ENCODE assay signal across 10 cellular contexts in the genomic region with DNA sequence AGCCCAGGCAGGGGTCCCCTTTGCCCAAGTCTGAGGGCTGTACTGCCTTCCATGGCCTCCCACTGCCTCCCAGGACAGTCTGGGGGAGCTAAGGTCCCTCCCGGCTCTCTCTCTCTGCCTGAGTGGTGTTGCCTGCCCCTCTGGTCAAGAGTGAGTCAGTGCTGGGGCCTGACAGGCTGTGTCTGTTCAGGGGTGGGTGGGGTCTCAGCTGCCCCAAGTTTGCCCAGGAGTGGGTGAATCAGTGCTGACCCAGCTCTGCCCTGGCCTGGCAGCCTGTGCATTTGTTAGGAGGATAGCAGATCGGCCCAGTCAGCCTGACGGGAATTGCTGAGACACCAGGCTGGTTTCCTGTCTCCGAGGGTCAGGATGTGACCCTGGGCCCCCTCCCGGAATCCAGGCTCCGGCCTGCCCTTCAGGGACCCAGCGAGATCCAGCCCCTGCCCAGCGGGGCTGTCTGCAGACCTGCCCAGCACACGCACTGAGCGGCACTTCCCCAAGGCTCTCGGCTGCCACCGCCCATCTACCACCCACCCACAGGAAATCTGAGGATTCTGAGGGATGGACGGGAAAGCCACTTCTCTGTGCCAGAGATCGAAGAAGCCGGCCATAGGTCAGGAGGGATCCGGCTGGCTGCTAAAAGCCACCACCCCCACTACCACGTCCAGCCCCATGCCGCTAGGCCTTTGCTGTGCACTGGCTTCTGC. TPM values are rescaled to one million over a fixed set of nuclear protein-coding genes. Genes with fewer than 3 reads are reported as not detected.
A peak's percentile ranks its signal among the peaks of the same experiment; 100 is the strongest.
DNase-seq lines count a peak whose midpoint lies in the region; ATAC-seq and TF ChIP-seq lines count a peak whose summit lies in the region.
"Had no signal": no experiment of that assay in that cellular context is flagged by ENCODE, and none has a peak within 500 bp of the region (broad histone marks: within the 10 kb centered on the region; RNA-seq: fewer than 3 reads in every experiment).

No MANE protein-coding gene starts in this region.

- H3K27me3 ChIP-seq in colonic mucosa: no peaks in the 10 kb centered on the region
- no peaks in the 10 kb centered on the region for H3K27me3 ChIP-seq in right lobe of liver
- no peaks in the 10 kb centered on the region for H3K27me3 ChIP-seq in suprapubic skin

- H3K9me3 ChIP-seq in colonic mucosa (no peaks in the 10 kb centered on the region), right lobe of liver (no peaks in the 10 kb centered on the region), suprapubic skin (no peaks in the 10 kb centered on the region)

- no peak for TF ChIP-seq EP300 in suprapubic skin (IDR thresholded peaks at IDR 0.05)

- no peak for TF ChIP-seq CTCF in colonic mucosa (IDR thresholded peaks at IDR 0.05)
- TF ChIP-seq CTCF in right lobe of liver (IDR thresholded peaks at IDR 0.05): no peak
- TF ChIP-seq CTCF in suprapubic skin (IDR thresholded peaks at IDR 0.05): no peak

- no CpG with 5 or more reads among the region's 18 CpGs for WGBS in right lobe of liver (ENCODE audit: insufficient coverage, low coverage, low lambda C conversion rate, missing lambda C conversion rate)
- 32% methylated on average over 7 of the region's 18 CpGs for WGBS in suprapubic skin

- peak; percentile 86 to 92 (median 88) for ATAC-seq in right lobe of liver
- no peak for ATAC-seq in GM21723 (IDR thresholded peaks at IDR 0.05; ENCODE audit: unreplicated experiment)

- H3K4me3 ChIP-seq in colonic mucosa (no peak overlapping the region), right lobe of liver (peak overlapping the region in 2 of 3 donors; percentile 12 to 14), suprapubic skin (no peak overlapping the region)

- H3K27ac ChIP-seq in colonic mucosa (peak overlapping the region; percentile 80), right lobe of liver (peak overlapping the region; percentile 66 to 92 (median 76)), suprapubic skin (peak overlapping the region; percentile 79)

- intact Hi-C loops in colonic mucosa (cut with DNase I) (no loop called here), right lobe of liver (cut with DNase I) (no loop called here)

- peak; percentile 85 for TF ChIP-seq POLR2A in right lobe of liver (IDR thresholded peaks at IDR 0.05)
- TF ChIP-seq POLR2A in suprapubic skin (IDR thresholded peaks at IDR 0.05): peak in 1 of 2 donors; percentile 23

- no peaks in the 10 kb centered on the region for H3K36me3 ChIP-seq in colonic mucosa
- H3K36me3 ChIP-seq in right lobe of liver: no peaks in the 10 kb centered on the region
- H3K36me3 ChIP-seq in suprapubic skin: peaks cover 17% of the 10 kb centered on the region

- H3K9ac ChIP-seq in colonic mucosa (ENCODE audit: low read depth in 2 of 2, low read length in 2 of 2): peak overlapping the region; percentile 33 to 59

- DNase-seq in HT-29 (ENCODE audit: low spot score): peak; percentile 46
- DNase-seq in colonic mucosa: peak; percentile 50
- DNase-seq in right lobe of liver: peak; percentile 74 to 94 (median 80)
- peak; percentile 78 to 88 for DNase-seq in suprapubic skin (ENCODE audit: low spot score in 2 of 2)
- DNase-seq in central memory CD4-positive, alpha-beta T cell: no peak
- no peak for DNase-seq in NCI-H1436 (lab: John Stamatoyannopoulos, UW)
- DNase-seq in NCI-H1105 (lab: John Stamatoyannopoulos, UW): no peak
- DNase-seq: NCI-H524 treated with DMSO at 0.1 percent for 48 hours; stimulated activated CD4-positive, alpha-beta T cell treated with anti-CD3 and anti-CD28 coated beads, Interleukin-4, amount 100 ng/mL, for 24 hours had no signal

- no peaks in the 10 kb centered on the region for H3K4me1 ChIP-seq in colonic mucosa
- H3K4me1 ChIP-seq in right lobe of liver: peaks cover 0 to 30% (median 18%) of the 10 kb centered on the region in 4 donors
- H3K4me1 ChIP-seq in suprapubic skin: peaks cover 53% of the 10 kb centered on the region

RNA-seq across cellular contexts. Expression of gene ENG, which starts 15.9 kb away (rescaled TPM):
- total RNA-seq in HT-29 (2014; rRNA removed; shearing (Covaris generic)): 6.1 and 6.4 TPM in 2 replicates
- total RNA-seq in colonic mucosa (10 to 100 TPM; 15.4 to 34.5 TPM), right lobe of liver (10 to 100 TPM; 27.4 to 90.1 (median 54.1) TPM), suprapubic skin (10 to 100 TPM; 17.2 to 38.7 (median 31.2) TPM)

RNA-seq across cellular contexts. Expression of gene FPGS, which starts 35.8 kb away (rescaled TPM):
- 180 and 200 TPM in 2 replicates for total RNA-seq in HT-29 (2014; rRNA removed; shearing (Covaris generic))
- total RNA-seq in colonic mucosa (10 to 100 TPM; 31.6 to 55.1 TPM), right lobe of liver (10 to 100 TPM; 44.3 to 68.5 (median 56.9) TPM), suprapubic skin (10 to 100 TPM; 22.9 to 50.3 (median 28.3) TPM)

RNA-seq across cellular contexts. Expression of gene AK1, which starts 38.9 kb away (rescaled TPM):
- 85.0 and 101 TPM in 2 replicates for total RNA-seq in HT-29 (2014; rRNA removed; shearing (Covaris generic))
- total RNA-seq in colonic mucosa (100 to 1,000 TPM; 159 to 166 TPM), right lobe of liver (10 to 100 TPM; 31.4 to 78.6 (median 51.7) TPM), suprapubic skin (10 to 100 TPM; 22.6 to 36.0 (median 26.0) TPM)

RNA-seq across cellular contexts. Expression of gene CDK9, which starts 52.7 kb away (rescaled TPM):
- total RNA-seq in HT-29 (2014; rRNA removed; shearing (Covaris generic)): 42.6 and 45.4 TPM in 2 replicates
- total RNA-seq in colonic mucosa (10 to 100 TPM; 64.0 to 77.7 TPM), right lobe of liver (100 to 1,000 TPM in 1 of 6 experiments, 10 to 100 TPM in 5; 49.4 to 107 (median 54.5) TPM), suprapubic skin (100 to 1,000 TPM in 1 of 4 donors, 10 to 100 TPM in 3; 57.2 to 119 (median 72.7) TPM)

Comparison
In these comparisons a context has a peak if more than half of its experiments do, and no peak if none do; other contexts are left out.
1. DNase-seq: peak in HT-29 (single experiment), colonic mucosa (single experiment), right lobe of liver (3 of 3) and suprapubic skin (2 of 2); none in central memory CD4-positive, alpha-beta T cell (single experiment), NCI-H1436 (single experiment) and NCI-H1105 (single experiment).
2. H3K4me3 ChIP-seq: peak in right lobe of liver (2 of 3); none in colonic mucosa (single experiment) and suprapubic skin (single experiment).
3. Peak in every context shown above with its lines, with median percentiles within 50 percentile points of each other: H3K27ac ChIP-seq.